Comparison of ENCODE assay signal across 15 cellular contexts in genomic region chr11:14611939-14612338, GRCh38. TPM values are rescaled to one million over a fixed set of nuclear protein-coding genes. Genes with fewer than 3 reads are reported as not detected.
DNase-seq lines count a peak whose midpoint lies in the region; ATAC-seq and TF ChIP-seq lines count a peak whose summit lies in the region.
"Had no signal": no experiment of that assay in that cellular context is flagged by ENCODE, and none has a peak within 500 bp of the region (broad histone marks: within the 10 kb centered on the region; RNA-seq: fewer than 3 reads in every experiment).

No MANE protein-coding gene starts in this region.

- H4K20me1 ChIP-seq in DND-41 (ENCODE audit: insufficient read depth, low read length), result no peaks in the 10 kb centered on the region

- intact Hi-C loops in left lung (cut with DNase I), result no loop called here

- TF ChIP-seq CTCF in DND-41 (IDR thresholded peaks at IDR 0.05; ENCODE audit: borderline replicate concordance, extremely low read depth, low read length, poor library complexity, severe bottlenecking) (no peak), left lung (IDR thresholded peaks at IDR 0.05) (no peak)

- ATAC-seq in DND-41 (ENCODE audit: insufficient read depth, low read depth) (peak; percentile 44; the same call in 1 of the 3 replicates), HG02610 (IDR thresholded peaks at IDR 0.05; ENCODE audit: unreplicated experiment) (peak; percentile 71), left lung (peak; percentile 52), GM19463 (IDR thresholded peaks at IDR 0.05; ENCODE audit: unreplicated experiment) (no peak), HG02763 (IDR thresholded peaks at IDR 0.05; ENCODE audit: unreplicated experiment) (no peak)
- ATAC-seq: psoas muscle had no signal

- no peak for DNase-seq in DND-41
- DNase-seq in SKM-1 treated with dmso at 0.1 percent for 144 hours (lab: John Stamatoyannopoulos, UW; ENCODE audit: unreplicated experiment), result peak; percentile 58
- DNase-seq in left lung, result no peak
- no peak for DNase-seq in H7
- DNase-seq: activated B cell treated with CpG ODN at 0.5 μM for 24 hours; H9; IMR-90; NCI-H1694; NCI-H69; psoas muscle; SHP77; stimulated activated CD4-positive, alpha-beta T cell treated with anti-CD3 and anti-CD28 coated beads, Interleukin-4, amount 100 ng/mL, for 4 hours had no signal

- H3K27me3 ChIP-seq in DND-41 (ENCODE audit: insufficient read depth, low read length, poor library complexity) (no peaks in the 10 kb centered on the region), left lung (no peaks in the 10 kb centered on the region), H7 (ENCODE audit: control insufficient read depth, insufficient read depth, low read length) (no peaks in the 10 kb centered on the region)

- H3K27ac ChIP-seq in DND-41 (ENCODE audit: low read length) (peak overlapping the region; percentile 12; the same call in 1 of the 2 replicates), left lung (peak overlapping the region in 1 of 2 donors; percentile 69)
- H3K27ac ChIP-seq: psoas muscle had no signal

- peaks cover 10% of the 10 kb centered on the region for H3K4me1 ChIP-seq in DND-41 (ENCODE audit: insufficient read depth, low read length)
- H3K4me1 ChIP-seq in left lung, result peaks cover 0 to 11% of the 10 kb centered on the region in 2 donors
- H3K4me1 ChIP-seq: psoas muscle had no signal

- H3K4me2 ChIP-seq in DND-41 (ENCODE audit: insufficient read depth, low read length), result no peak overlapping the region

- H3K4me3 ChIP-seq in DND-41 (ENCODE audit: low read depth in 1 of 2, low read length in 2 of 2) (no peak overlapping the region), left lung (no peak overlapping the region), H7 (ENCODE audit: insufficient read depth, low read depth, low read length) (no peak overlapping the region)
- H3K4me3 ChIP-seq: psoas muscle had no signal

- no peak overlapping the region for H2AFZ ChIP-seq in DND-41 (ENCODE audit: low read depth, low read length)

- peaks cover 35% of the 10 kb centered on the region for H3K36me3 ChIP-seq in DND-41 (ENCODE audit: insufficient read depth, low read length)
- no peaks in the 10 kb centered on the region for H3K36me3 ChIP-seq in left lung
- H3K36me3 ChIP-seq in H7 (replicated peaks; ENCODE audit: control insufficient read depth, insufficient read depth, low read length), result no peaks in the 10 kb centered on the region

- H3K9ac ChIP-seq in DND-41 (ENCODE audit: low read depth, low read length), result no peak overlapping the region

- no peaks in the 10 kb centered on the region for H3K79me2 ChIP-seq in DND-41 (ENCODE audit: insufficient read depth, low read length)

- H3K9me3 ChIP-seq in DND-41 (ENCODE audit: insufficient read depth, low read length, severe bottlenecking) (no peaks in the 10 kb centered on the region), left lung (no peaks in the 10 kb centered on the region)
- H3K9me3 ChIP-seq: psoas muscle had no signal

RNA-seq across cellular contexts. Expression of gene PDE3B, which starts 31.7 kb away (rescaled TPM):
- 10 to 100 TPM; 17.0 to 20.8 TPM for total RNA-seq in left lung
- total RNA-seq in H7 (2014; rRNA removed; shearing (Covaris generic)), result 6.6 and 8.1 TPM in 2 replicates

Comparison
In these comparisons a context has a peak if more than half of its experiments do, and no peak if none do; other contexts are left out.
1. ATAC-seq: peak in DND-41 (single experiment), HG02610 (single experiment) and left lung (single experiment); none in GM19463 (single experiment) and HG02763 (single experiment).